In genomic region chr11:69306821-69307220, GRCh38 we compare ENCODE assay signal across 17 cellular contexts. TPM values are rescaled to one million over a fixed set of nuclear protein-coding genes. Genes with fewer than 3 reads are reported as not detected.
A peak's percentile ranks its signal among the peaks of the same experiment; 100 is the strongest.
DNase-seq lines count a peak whose midpoint lies in the region; ATAC-seq and TF ChIP-seq lines count a peak whose summit lies in the region.
"Had no signal": no experiment of that assay in that cellular context is flagged by ENCODE, and none has a peak within 500 bp of the region (broad histone marks: within the 10 kb centered on the region; RNA-seq: fewer than 3 reads in every experiment).

No MANE protein-coding gene starts in this region.

- in situ Hi-C loops in Panc1 (cut with HindIII; ENCODE audit: low pct_unique_long_range_greater_than_20kb, low sequenced_read_pairs) = no loop called here

- H3K4me3 ChIP-seq in Panc1 (ENCODE audit: low read depth in 2 of 2, low read length in 2 of 2) (no peak overlapping the region), upper lobe of right lung (no peak overlapping the region)
- H3K4me3 ChIP-seq: HAP-1 had no signal

- H3K4me1 Mint-ChIP-seq in CD14-positive monocyte = peaks cover 26% of the 10 kb centered on the region
- H3K4me1 Mint-ChIP-seq in neural crest cell = peaks cover 4% of the 10 kb centered on the region
- peaks cover 12% of the 10 kb centered on the region for H3K4me1 Mint-ChIP-seq in activated T-helper 2 cell treated with anti-CD3 and anti-CD28 coated beads, Interferon-gamma antibody, Interleukin-2, Interleukin-4, amounts not matched to agents 10 μg/mL and 5 μg/mL and 100 μg/mL, durations not matched to agents 14 hours and 24 hours and 36 hours (ENCODE audit: low read depth)

- DNase-seq in CD14-positive monocyte (ENCODE audit: low spot score) = peak; percentile 30
- DNase-seq in Panc1 (ENCODE audit: low read depth, low spot score) = no peak
- no peak for DNase-seq in neural crest cell (ENCODE audit: low read depth, low spot score)
- DNase-seq in upper lobe of right lung = peak; percentile 31
- DNase-seq in cerebellum (ENCODE audit: low spot score) = no peak
- DNase-seq in activated T-helper 2 cell treated with anti-CD3 and anti-CD28 coated beads, Interferon-gamma antibody, Interleukin-2, Interleukin-4, amounts not matched to agents 10 μg/mL and 5 μg/mL and 100 μg/mL, durations not matched to agents 14 hours and 24 hours and 36 hours (ENCODE audit: low spot score) = no peak
- DNase-seq: BE2C; CD8-positive, alpha-beta T cell; COR-L47; DMS153; DMS79 treated with DMSO at 0.1 percent for 48 hours; EL; GOT3 had no signal

- TF ChIP-seq CTCF in CD14-positive monocyte (IDR thresholded peaks at IDR 0.05) = no peak
- TF ChIP-seq CTCF in Panc1 (IDR thresholded peaks at IDR 0.05) = no peak
- TF ChIP-seq CTCF in neural crest cell (conservative IDR thresholded peaks at IDR 0.05) = no peak
- TF ChIP-seq CTCF in upper lobe of right lung (IDR thresholded peaks at IDR 0.05) = no peak

- H3K36me3 Mint-ChIP-seq in CD14-positive monocyte (no peaks in the 10 kb centered on the region), neural crest cell (ENCODE audit: low read depth) (no peaks in the 10 kb centered on the region)
- no peaks in the 10 kb centered on the region for H3K36me3 Mint-ChIP-seq in activated T-helper 2 cell treated with anti-CD3 and anti-CD28 coated beads, Interferon-gamma antibody, Interleukin-2, Interleukin-4, amounts not matched to agents 10 μg/mL and 5 μg/mL and 100 μg/mL, durations not matched to agents 14 hours and 24 hours and 36 hours (ENCODE audit: low read depth)
- H3K36me3 Mint-ChIP-seq: CD8-positive, alpha-beta T cell had no signal

- H3K9me3 ChIP-seq in Panc1 (ENCODE audit: control insufficient read depth, insufficient read depth, low read depth, low read length) = no peaks in the 10 kb centered on the region
- no peaks in the 10 kb centered on the region for H3K9me3 ChIP-seq in upper lobe of right lung
- H3K9me3 ChIP-seq: BE2C, HAP-1 had no signal

- intact Hi-C loops in CD14-positive monocyte (cut with micrococcal nuclease) (no loop called here), Panc1 (cut with micrococcal nuclease; ENCODE audit: unreplicated experiment) (no loop called here), upper lobe of right lung (cut with DNase I) (no loop called here)
- intact Hi-C loops in activated T-helper 2 cell treated with anti-CD3 and anti-CD28 coated beads, Interferon-gamma antibody, Interleukin-2, Interleukin-4, amounts not matched to agents 10 μg/mL and 5 μg/mL and 100 μg/mL, durations not matched to agents 14 hours and 24 hours and 36 hours (cut with micrococcal nuclease) = no loop called here

- no TSS peak for BruUV-seq in Panc1 (replicated peaks; lab: Mats Ljungman, UMichigan)

- H3K27me3 ChIP-seq in Panc1 (ENCODE audit: control insufficient read depth, insufficient read depth, low read length) (no peaks in the 10 kb centered on the region), upper lobe of right lung (no peaks in the 10 kb centered on the region)
- H3K27me3 ChIP-seq: BE2C had no signal

- H3K27me3 Mint-ChIP-seq in CD14-positive monocyte (ENCODE audit: low read depth in 3 of 3) (peaks cover 24 to 42% (median 31%) of the 10 kb centered on the region in 3 donors), neural crest cell (ENCODE audit: low read depth) (no peaks in the 10 kb centered on the region)
- H3K27me3 Mint-ChIP-seq in activated T-helper 2 cell treated with anti-CD3 and anti-CD28 coated beads, Interferon-gamma antibody, Interleukin-2, Interleukin-4, amounts not matched to agents 10 μg/mL and 5 μg/mL and 100 μg/mL, durations not matched to agents 14 hours and 24 hours and 36 hours (ENCODE audit: low read depth) = peaks cover 2% of the 10 kb centered on the region

- ATAC-seq in Panc1 (no peak), upper lobe of right lung (no peak), HG03521 (IDR thresholded peaks at IDR 0.05; ENCODE audit: unreplicated experiment) (no peak)
- ATAC-seq: CD8-positive, alpha-beta T cell had no signal

- H3K36me3 ChIP-seq in Panc1 (ENCODE audit: control insufficient read depth, insufficient read depth, low read length) (no peaks in the 10 kb centered on the region; the same call in 1 of the 2 replicates), upper lobe of right lung (no peaks in the 10 kb centered on the region)
- H3K36me3 ChIP-seq: BE2C, HAP-1 had no signal

- POLR2A ChIA-PET in Panc1 (lab: Charles Lee) = interaction anchor here (1.1 kb wide), 1 partner anchor 10 kb away, joined by 3 read pairs; no protein-coding TSS in a partner anchor

- H3K27ac ChIP-seq in Panc1 (ENCODE audit: low read length) (peak overlapping the region; percentile 40), upper lobe of right lung (no peak overlapping the region)
- H3K27ac ChIP-seq: C4-2B, HL-60 had no signal

- CTCF ChIA-PET in Panc1 (lab: Charles Lee) = no interaction called here

- H3K27ac Mint-ChIP-seq in CD14-positive monocyte (no peak overlapping the region), neural crest cell (ENCODE audit: unreplicated experiment) (peak overlapping the region; percentile 20)
- H3K27ac Mint-ChIP-seq in activated T-helper 2 cell treated with anti-CD3 and anti-CD28 coated beads, Interferon-gamma antibody, Interleukin-2, Interleukin-4, amounts not matched to agents 10 μg/mL and 5 μg/mL and 100 μg/mL, durations not matched to agents 14 hours and 24 hours and 36 hours = no peak overlapping the region
- H3K27ac Mint-ChIP-seq: CD8-positive, alpha-beta T cell had no signal

- H3K4me3 Mint-ChIP-seq in CD14-positive monocyte (no peak overlapping the region), neural crest cell (no peak overlapping the region)
- no peak overlapping the region for H3K4me3 Mint-ChIP-seq in activated T-helper 2 cell treated with anti-CD3 and anti-CD28 coated beads, Interferon-gamma antibody, Interleukin-2, Interleukin-4, amounts not matched to agents 10 μg/mL and 5 μg/mL and 100 μg/mL, durations not matched to agents 14 hours and 24 hours and 36 hours (ENCODE audit: low read depth)
- H3K4me3 Mint-ChIP-seq: CD8-positive, alpha-beta T cell had no signal

- H3K4me1 ChIP-seq in Panc1 (ENCODE audit: control insufficient read depth, insufficient read depth, low read length) (peaks cover 85% of the 10 kb centered on the region), upper lobe of right lung (peaks cover 15% of the 10 kb centered on the region)
- H3K4me1 ChIP-seq: HAP-1 had no signal

- H3K9me3 Mint-ChIP-seq in CD14-positive monocyte (peaks cover 0 to 2% (median 0%) of the 10 kb centered on the region in 7 donors), neural crest cell (no peaks in the 10 kb centered on the region)
- no peaks in the 10 kb centered on the region for H3K9me3 Mint-ChIP-seq in activated T-helper 2 cell treated with anti-CD3 and anti-CD28 coated beads, Interferon-gamma antibody, Interleukin-2, Interleukin-4, amounts not matched to agents 10 μg/mL and 5 μg/mL and 100 μg/mL, durations not matched to agents 14 hours and 24 hours and 36 hours
- H3K9me3 Mint-ChIP-seq: CD8-positive, alpha-beta T cell had no signal

RNA-seq across cellular contexts. Expression of gene MYEOV, which starts 12.9 kb away (rescaled TPM):
- polyA plus RNA-seq in CD14-positive monocyte = not detected
- 69.8 TPM for total RNA-seq in Panc1 (2021; ENCODE audit: unreplicated experiment)
- 49.0 TPM for polyA plus RNA-seq in Panc1 (2012; ENCODE audit: insufficient read length)
- total RNA-seq in neural crest cell = 0.16 and 0.35 TPM in 2 replicates
- 0.23 TPM for total RNA-seq in upper lobe of right lung
- not detected for total RNA-seq in cerebellum
- total RNA-seq in activated T-helper 2 cell treated with anti-CD3 and anti-CD28 coated beads, Interferon-gamma antibody, Interleukin-2, Interleukin-4, amounts not matched to agents 10 μg/mL and 5 μg/mL and 100 μg/mL, durations not matched to agents 14 hours and 24 hours and 36 hours = 0.09 TPM in 1 of 2 replicates, not detected in the other

Comparison
In these comparisons a context has a peak if more than half of its experiments do, and no peak if none do; other contexts are left out.
1. DNase-seq: peak in CD14-positive monocyte (single experiment) and upper lobe of right lung (single experiment); none in Panc1 (single experiment), neural crest cell (single experiment), cerebellum (single experiment) and activated T-helper 2 cell treated with anti-CD3 and anti-CD28 coated beads, Interferon-gamma antibody, Interleukin-2, Interleukin-4, amounts not matched to agents 10 μg/mL and 5 μg/mL and 100 μg/mL, durations not matched to agents 14 hours and 24 hours and 36 hours (single experiment).
2. RNA of gene MYEOV, which starts 12.9 kb away (total RNA-seq): 69.8 TPM in Panc1 (single experiment); 0.16 to 0.35 TPM in neural crest cell, 0.23 TPM in upper lobe of right lung (single experiment), 0.09 TPM in activated T-helper 2 cell treated with anti-CD3 and anti-CD28 coated beads, Interferon-gamma antibody, Interleukin-2, Interleukin-4, amounts not matched to agents 10 μg/mL and 5 μg/mL and 100 μg/mL, durations not matched to agents 14 hours and 24 hours and 36 hours and not detected in cerebellum (single experiment); every median in the first group is over 10 times any median in the second.